Comparison of ENCODE assay signal across 1 cellular context in genomic region chr1:225652726-225653462, GRCh38.
A peak's percentile ranks its signal among the peaks of the same experiment; 100 is the strongest.
TF ChIP-seq lines count a peak whose summit lies in the region.

ENAH (minus strand) TSS chr1:225653123; CDS start chr1:225652690, 433 bp downstream.

TF ChIP-seq in neural cell, 6 proteins besides CTCF, POLR2A, EP300 and RAD21 (continued from another document):
- peak; percentile 88 for TF ChIP-seq POLR2AphosphoS5 (IDR thresholded peaks at IDR 0.05)
